Comparison of ENCODE assay signal across 20 cellular contexts in the genomic region with DNA sequence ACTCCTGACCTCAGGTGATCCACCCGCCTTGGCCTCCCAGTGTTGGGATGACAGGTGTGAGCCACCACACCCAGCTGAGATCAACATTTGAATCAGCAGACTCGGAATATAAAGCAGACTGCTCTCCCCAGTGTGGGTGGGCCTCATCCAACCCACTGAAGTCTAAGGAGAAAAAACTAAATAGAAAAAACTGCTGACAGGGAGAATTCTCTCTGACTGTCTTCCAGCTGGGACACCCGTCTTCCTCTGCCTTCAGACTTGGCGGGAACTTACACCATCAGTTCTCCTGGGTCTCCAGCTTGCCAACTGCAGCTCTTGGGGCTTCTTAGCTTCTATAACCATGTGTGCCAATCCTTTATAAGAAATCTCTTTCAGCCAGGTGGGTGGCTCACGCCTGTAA.
DNase-seq lines count a peak whose midpoint lies in the region; ATAC-seq, FAIRE-seq and TF ChIP-seq lines count a peak whose summit lies in the region.
"Had no signal": no experiment of that assay in that cellular context is flagged by ENCODE, and none has a peak within 500 bp of the region (broad histone marks: within the 10 kb centered on the region; RNA-seq: fewer than 3 reads in every experiment).

No MANE protein-coding gene starts in this region.

- H4K5ac ChIP-seq in IMR-90 (ENCODE audit: low read depth, low read length) (no peak overlapping the region), H1 (ENCODE audit: insufficient read length, low read depth, low read length) (no peak overlapping the region)

- H3K27me3 ChIP-seq in BLaER1: no peaks in the 10 kb centered on the region
- H3K27me3 ChIP-seq in IMR-90 (ENCODE audit: control insufficient read depth, insufficient read depth, low read length): no peaks in the 10 kb centered on the region
- no peaks in the 10 kb centered on the region for H3K27me3 ChIP-seq in H1 (replicated peaks in 1 of 4; ENCODE audit: control insufficient read depth in 3 of 4, extremely low read depth in 1 of 4, insufficient read depth in 3 of 4, low read length in 3 of 4)
- H3K27me3 ChIP-seq in sigmoid colon: no peaks in the 10 kb centered on the region
- H3K27me3 ChIP-seq in Karpas-422 (ENCODE audit: low read length): no peaks in the 10 kb centered on the region
- H3K27me3 ChIP-seq in WERI-Rb-1 (ENCODE audit: insufficient read depth, low read depth, severe bottlenecking): no peaks in the 10 kb centered on the region
- no peaks in the 10 kb centered on the region for H3K27me3 ChIP-seq in hepatocyte

- no CpG with 5 or more reads among the region's 5 CpGs for WGBS in IMR-90 (ENCODE audit: extremely low coverage in 2 of 2, insufficient read length in 1 of 2), 2 experiments
- WGBS in H1 (ENCODE audit: extremely low coverage in 1 of 2, insufficient coverage in 1 of 2, insufficient read length in 1 of 2, insufficient replicate concordance in 2 of 2, low coverage in 1 of 2, low lambda C conversion rate in 2 of 2, missing lambda C conversion rate in 1 of 2), 2 experiments: 85% methylated on average over 5 of the region's 5 CpGs; no CpG with 5 or more reads in 1 of the 2 experiments
- WGBS in sigmoid colon, 2 donors: 75 to 84% methylated on average over 5 of the region's 5 CpGs
- WGBS in hepatocyte (ENCODE audit: low lambda C conversion rate, missing lambda C conversion rate): 92% methylated on average over 5 of the region's 5 CpGs

- H3K9me1 ChIP-seq in IMR-90 (ENCODE audit: insufficient read depth, low read length): peaks cover 27% of the 10 kb centered on the region

- H3K4me2 ChIP-seq in BLaER1 (peak overlapping the region; percentile 93; the same call in 1 of the 2 replicates), IMR-90 (ENCODE audit: low read depth, low read length) (no peak overlapping the region), H1 (ENCODE audit: insufficient read depth in 1 of 2, low read depth in 2 of 2, low read length in 2 of 2) (no peak overlapping the region), Karpas-422 (ENCODE audit: low read depth, low read length, poor library complexity, severe bottlenecking) (no peak overlapping the region), hepatocyte (no peak overlapping the region)
- H3K4me2 ChIP-seq: GM23338 had no signal

- H2BK15ac ChIP-seq in IMR-90 (ENCODE audit: low read depth, low read length) (no peak overlapping the region), H1 (ENCODE audit: low read length) (no peak overlapping the region)

- TF ChIP-seq EP300 in H1 (IDR thresholded peaks at IDR 0.05; ENCODE audit: borderline replicate concordance in 1 of 2, low read depth in 2 of 2, low read length in 2 of 2): no peak
- no peak for TF ChIP-seq EP300 in sigmoid colon (IDR thresholded peaks at IDR 0.05)

- H3K27ac ChIP-seq in BLaER1 (0 out of 2 replicates have a peak overlapping the region, but pooled peaks have one; percentile 1), IMR-90 (ENCODE audit: insufficient read depth, low read length) (no peak overlapping the region), H1 (ENCODE audit: low read depth, low read length) (no peak overlapping the region), sigmoid colon (peak overlapping the region in 3 of 4 donors; percentile 84 to 95 (median 90)), Karpas-422 (ENCODE audit: low read length) (no peak overlapping the region), WERI-Rb-1 (no peak overlapping the region), hepatocyte (no peak overlapping the region)

- no peak overlapping the region for H2BK5ac ChIP-seq in IMR-90 (ENCODE audit: low read depth, low read length, poor library complexity, severe bottlenecking)
- H2BK5ac ChIP-seq in H1 (ENCODE audit: low read depth, low read length): no peak overlapping the region

- H2BK120ac ChIP-seq in IMR-90 (ENCODE audit: low read depth, low read length) (no peak overlapping the region), H1 (replicated peaks; ENCODE audit: low read depth, low read length) (no peak overlapping the region)

- FAIRE-seq in H1 (lab: Jason Lieb, UNC): no peak
- FAIRE-seq: GM12891, GM18507, H54 had no signal

- H4K20me1 ChIP-seq in BLaER1: peaks cover 13% of the 10 kb centered on the region; the same call in 1 of the 2 replicates
- peaks cover 71% of the 10 kb centered on the region for H4K20me1 ChIP-seq in IMR-90 (ENCODE audit: insufficient read depth, low read length)
- H4K20me1 ChIP-seq in H1 (replicated peaks in 1 of 2; ENCODE audit: control insufficient read depth in 1 of 2, insufficient read depth in 2 of 2, low read length in 2 of 2): peaks cover 2 to 7% of the 10 kb centered on the region in 2 experiments
- no peaks in the 10 kb centered on the region for H4K20me1 ChIP-seq in Karpas-422 (ENCODE audit: insufficient read depth, low read depth, low read length)
- peaks cover 2% of the 10 kb centered on the region for H4K20me1 ChIP-seq in hepatocyte (ENCODE audit: insufficient read depth, poor library complexity, severe bottlenecking)

- H4K8ac ChIP-seq in IMR-90 (ENCODE audit: low read depth in 2 of 2, low read length in 2 of 2) (no peak overlapping the region), H1 (ENCODE audit: extremely low read depth, insufficient read depth, low read length) (no peak overlapping the region)

- BruUV-seq in IMR-90 (replicated peaks; lab: Mats Ljungman, UMichigan): no TSS peak

- H3K14ac ChIP-seq in IMR-90 (replicated peaks; ENCODE audit: low read depth, low read length) (no peak overlapping the region), H1 (ENCODE audit: insufficient read length) (no peak overlapping the region)

- no peak overlapping the region for H2BK20ac ChIP-seq in IMR-90 (ENCODE audit: low read depth, low read length)
- H2BK20ac ChIP-seq in H1 (ENCODE audit: low read length): no peak overlapping the region

- DNase-seq in IMR-90: no peak
- no peak for DNase-seq in H1 (ENCODE audit: low read depth in 1 of 2, low spot score in 2 of 2)
- no peak for DNase-seq in sigmoid colon
- DNase-seq in Karpas-422: no peak
- no peak for DNase-seq in WERI-Rb-1
- DNase-seq in hepatocyte (ENCODE audit: low spot score): no peak
- DNase-seq: C1 segment of cervical spinal cord; Calu3; CD4-positive, alpha-beta memory T cell; COR-L47; DMS53; DMS79 treated with DMSO at 0.1 percent for 48 hours; GF-D8; HFFc6 had no signal

- in situ Hi-C loops in IMR-90 (cut with MboI; ENCODE audit: low sequenced_read_pairs): no loop called here

- no peak overlapping the region for H2AFZ ChIP-seq in IMR-90 (replicated peaks; ENCODE audit: low read length, poor library complexity)
- no peak overlapping the region for H2AFZ ChIP-seq in H1 (ENCODE audit: low read length)
- H2AFZ ChIP-seq in Karpas-422 (ENCODE audit: low read length): no peak overlapping the region
- H2AFZ ChIP-seq in hepatocyte: no peak overlapping the region
- H2AFZ ChIP-seq: GM23338 had no signal

- TF ChIP-seq POLR2A in IMR-90 (IDR thresholded peaks at IDR 0.05; ENCODE audit: low read depth, low read length) (no peak), H1 (IDR thresholded peaks at IDR 0.05; ENCODE audit: control extremely low read depth in 1 of 2, low read depth in 2 of 2, low read length in 2 of 2) (no peak), sigmoid colon (IDR thresholded peaks at IDR 0.05) (no peak)

- H3K9me3 ChIP-seq in BLaER1 (peaks cover 31% of the 10 kb centered on the region), IMR-90 (ENCODE audit: control insufficient read depth, insufficient read depth, low read length) (no peaks in the 10 kb centered on the region), H1 (ENCODE audit: insufficient read depth in 2 of 2, low read depth in 1 of 2, low read length in 1 of 2) (no peaks in the 10 kb centered on the region), sigmoid colon (no peaks in the 10 kb centered on the region), Karpas-422 (ENCODE audit: low read length) (no peaks in the 10 kb centered on the region), WERI-Rb-1 (ENCODE audit: severe bottlenecking) (no peaks in the 10 kb centered on the region), hepatocyte (ENCODE audit: low read depth) (no peaks in the 10 kb centered on the region)
- H3K9me3 ChIP-seq: HAP-1 had no signal

- POLR2A ChIA-PET in IMR-90 (lab: Charles Lee; ENCODE audit: unreplicated experiment) (no interaction called here), H1 (lab: Charles Lee; ENCODE audit: partially characterized antibody) (interaction anchor here (0.5 to 1.2 kb wide), 2 partner anchors 14 to 82 kb away, joined by 4 to 8 read pairs; no protein-coding TSS in a partner anchor)

- peaks cover 0 to 48% of the 10 kb centered on the region in 2 experiments; a peak in 2 of 4 replicates for H3K79me2 ChIP-seq in H1 (ENCODE audit: control insufficient read depth in 1 of 2, insufficient read depth in 2 of 2, low read length in 2 of 2)
- no peaks in the 10 kb centered on the region for H3K79me2 ChIP-seq in Karpas-422 (ENCODE audit: low read length)
- peaks cover 81% of the 10 kb centered on the region for H3K79me2 ChIP-seq in hepatocyte

- no peak overlapping the region for H2AK9ac ChIP-seq in IMR-90 (replicated peaks; ENCODE audit: low read depth, low read length, poor library complexity)

- H3K9me2 ChIP-seq in Karpas-422 (replicated peaks; ENCODE audit: insufficient read depth, low read length): no peaks in the 10 kb centered on the region
- H3K9me2 ChIP-seq in hepatocyte (replicated peaks; ENCODE audit: insufficient read depth): no peaks in the 10 kb centered on the region

- H3K56ac ChIP-seq in IMR-90 (ENCODE audit: extremely low read depth, insufficient read depth, low read length) (no peak overlapping the region), H1 (replicated peaks; ENCODE audit: insufficient read length, low read depth, low read length) (no peak overlapping the region)

- no peak overlapping the region for H3K4ac ChIP-seq in IMR-90 (ENCODE audit: low read depth, low read length)
- no peak overlapping the region for H3K4ac ChIP-seq in H1 (replicated peaks; ENCODE audit: insufficient read length, low read depth, low read length)

- no peak overlapping the region for H2AK5ac ChIP-seq in IMR-90 (ENCODE audit: low read depth, low read length)
- no peak overlapping the region for H2AK5ac ChIP-seq in H1 (ENCODE audit: low read depth, low read length)

- CTCF ChIA-PET in IMR-90 (lab: Yijun Ruan, JAX): interaction anchor here (0.6 kb wide), 1 partner anchor 253 kb away, joined by 3 read pairs; no protein-coding TSS in a partner anchor
- CTCF ChIA-PET in H1 (lab: Charles Lee; ENCODE audit: partially characterized antibody): interaction anchor here (1.1 to 1.7 kb wide), 5 partner anchors 10 to 108 kb away, joined by 3 to 6 read pairs (median 4); no protein-coding TSS in a partner anchor

- H3K23ac ChIP-seq in IMR-90 (ENCODE audit: low read depth, low read length) (no peak overlapping the region), H1 (ENCODE audit: insufficient read length) (no peak overlapping the region)

- H3K23me2 ChIP-seq in H1 (ENCODE audit: low read depth, low read length): no peaks in the 10 kb centered on the region

- dilution Hi-C loops in IMR-90 (cut with HindIII; ENCODE audit: low sequenced_read_pairs, unreplicated experiment): no loop called here

- TF ChIP-seq RAD21 in IMR-90 (IDR thresholded peaks at IDR 0.05; ENCODE audit: low read length) (no peak), H1 (IDR thresholded peaks at IDR 0.05 in 1 of 2, conservative IDR thresholded peaks at IDR 0.05 in 1 of 2; ENCODE audit: low read depth in 2 of 2, low read length in 2 of 2) (no peak)

- H3K4me3 ChIP-seq in BLaER1: no peak overlapping the region
- H3K4me3 ChIP-seq in IMR-90 (ENCODE audit: insufficient read depth, low read depth, low read length): no peak overlapping the region
- H3K4me3 ChIP-seq in H1 (ENCODE audit: extremely low read depth in 1 of 4, insufficient read depth in 2 of 4, low read depth in 3 of 4, low read length in 4 of 4): no peak overlapping the region
- H3K4me3 ChIP-seq in sigmoid colon: no peak overlapping the region
- no peak overlapping the region for H3K4me3 ChIP-seq in Karpas-422 (ENCODE audit: low read length)
- H3K4me3 ChIP-seq in WERI-Rb-1 (ENCODE audit: low read depth, low read length): no peak overlapping the region
- H3K4me3 ChIP-seq in hepatocyte: no peak overlapping the region
- H3K4me3 ChIP-seq: GM23338, HAP-1 had no signal

- H3K79me1 ChIP-seq in IMR-90 (ENCODE audit: low read depth in 1 of 2, low read length in 2 of 2): peaks cover 37 to 63% of the 10 kb centered on the region in 2 experiments
- H3K79me1 ChIP-seq in H1 (ENCODE audit: low read depth, low read length): peaks cover 11% of the 10 kb centered on the region

- intact Hi-C loops in IMR-90 (cut with micrococcal nuclease) (no loop called here), sigmoid colon (cut with DNase I) (loop anchor here (1.0 kb wide), 1 partner anchor 9 kb away; no protein-coding TSS in a partner anchor)

- H3K18ac ChIP-seq in IMR-90 (ENCODE audit: low read depth, low read length) (no peak overlapping the region), H1 (ENCODE audit: extremely low read depth, low read length) (no peak overlapping the region)

- H3K4me1 ChIP-seq in BLaER1: peaks cover 94% of the 10 kb centered on the region
- H3K4me1 ChIP-seq in IMR-90 (ENCODE audit: control insufficient read depth, insufficient read depth, low read length): peaks cover 20% of the 10 kb centered on the region
- peaks cover 0 to 2% (median 0%) of the 10 kb centered on the region in 4 experiments; a peak in 1 of 7 replicates for H3K4me1 ChIP-seq in H1 (replicated peaks in 1 of 4; ENCODE audit: control insufficient read depth in 3 of 4, insufficient read depth in 4 of 4, low read length in 3 of 4)
- H3K4me1 ChIP-seq in sigmoid colon: peaks cover 0 to 59% (median 56%) of the 10 kb centered on the region in 4 donors
- no peaks in the 10 kb centered on the region for H3K4me1 ChIP-seq in Karpas-422 (ENCODE audit: low read length)
- peaks cover 4% of the 10 kb centered on the region for H3K4me1 ChIP-seq in hepatocyte (ENCODE audit: insufficient read depth)
- H3K4me1 ChIP-seq: HAP-1 had no signal

- no peak overlapping the region for H4K91ac ChIP-seq in IMR-90 (ENCODE audit: insufficient read depth, low read depth, low read length)
- H4K91ac ChIP-seq in H1 (replicated peaks; ENCODE audit: insufficient read length, low read length): no peak overlapping the region

- no peak for TF ChIP-seq CTCF in IMR-90 (conservative IDR thresholded peaks at IDR 0.05; ENCODE audit: low read depth, low read length)
- no peak for TF ChIP-seq CTCF in H1 (IDR thresholded peaks at IDR 0.05; ENCODE audit: control extremely low read depth in 1 of 3, insufficient read depth in 1 of 3, low read depth in 1 of 3, low read length in 3 of 3)
- no peak for TF ChIP-seq CTCF in sigmoid colon (IDR thresholded peaks at IDR 0.05)
- no peak for TF ChIP-seq CTCF in WERI-Rb-1 (IDR thresholded peaks at IDR 0.05; ENCODE audit: low read depth, low read length)
- no peak for TF ChIP-seq CTCF in hepatocyte (IDR thresholded peaks at IDR 0.05; ENCODE audit: poor library complexity)

- no peak overlapping the region for H2BK12ac ChIP-seq in H1 (ENCODE audit: low read depth, low read length)

- no peak for ATAC-seq in IMR-90 (ENCODE audit: low read depth)
- ATAC-seq: GM23338 had no signal

- H3K9ac ChIP-seq in BLaER1 (no peak overlapping the region), IMR-90 (ENCODE audit: low read depth, low read length) (no peak overlapping the region), H1 (replicated peaks in 1 of 4; ENCODE audit: extremely low read depth in 1 of 4, low read depth in 3 of 4, low read length in 3 of 4) (no peak overlapping the region), Karpas-422 (ENCODE audit: low read length) (no peak overlapping the region)

- peaks cover 49% of the 10 kb centered on the region for H3K36me3 ChIP-seq in BLaER1
- peaks cover 2% of the 10 kb centered on the region; the same call in 1 of the 2 replicates for H3K36me3 ChIP-seq in IMR-90 (ENCODE audit: control insufficient read depth, insufficient read depth, low read length)
- no peaks in the 10 kb centered on the region for H3K36me3 ChIP-seq in H1 (ENCODE audit: control insufficient read depth in 2 of 4, insufficient read depth in 4 of 4, low read length in 3 of 4)
- no peaks in the 10 kb centered on the region for H3K36me3 ChIP-seq in sigmoid colon
- no peaks in the 10 kb centered on the region for H3K36me3 ChIP-seq in Karpas-422 (ENCODE audit: insufficient read depth, low read length)
- H3K36me3 ChIP-seq in WERI-Rb-1: peaks cover 3% of the 10 kb centered on the region
- no peaks in the 10 kb centered on the region for H3K36me3 ChIP-seq in hepatocyte (replicated peaks; ENCODE audit: insufficient read depth, low read depth)
- H3K36me3 ChIP-seq: HAP-1 had no signal

Comparison
In these comparisons a context has a peak if more than half of its experiments do, and no peak if none do; other contexts are left out.
1. H3K27ac ChIP-seq: peak in BLaER1 (single experiment) and sigmoid colon (3 of 4); none in IMR-90 (single experiment), H1 (single experiment), Karpas-422 (single experiment), WERI-Rb-1 (single experiment) and hepatocyte (single experiment).